In genomic region chr20:53718142-53718481, GRCh38 we compare ENCODE assay signal across 22 cellular contexts.
DNase-seq lines count a peak whose midpoint lies in the region; ATAC-seq, FAIRE-seq and TF ChIP-seq lines count a peak whose summit lies in the region.
"Had no signal": no experiment of that assay in that cellular context is flagged by ENCODE, and none has a peak within 500 bp of the region (broad histone marks: within the 10 kb centered on the region; RNA-seq: fewer than 3 reads in every experiment).

No MANE protein-coding gene starts in this region.

- ATAC-seq in IMR-90 (ENCODE audit: low read depth) (no peak), pancreas (no peak)
- ATAC-seq: lower lobe of right lung had no signal

- no peak for DNase-seq in CD14-positive monocyte (ENCODE audit: low spot score)
- no peak for DNase-seq in IMR-90
- DNase-seq in OCI-LY7 (ENCODE audit: low spot score), result no peak
- no peak for DNase-seq in germinal center (ENCODE audit: low spot score)
- no peak for DNase-seq in pancreas
- DNase-seq in activated T-cell treated with anti-CD3 and anti-CD28 coated beads, Interleukin-2, amount 50 U/mL, for 1 hour, result no peak
- no peak for DNase-seq in LoVo (ENCODE audit: low spot score)
- DNase-seq: activated CD8-positive, alpha-beta memory T cell treated with anti-CD3 and anti-CD28 coated beads, Interleukin-2, amount 50 U/mL, for 4 hours; activated effector memory CD4-positive, alpha-beta T cell treated with anti-CD3 and anti-CD28 coated beads, Interleukin-2, amount 50 U/mL, for 16 hours; activated naive CD8-positive, alpha-beta T cell treated with anti-CD3 and anti-CD28 coated beads, Interleukin-2, amount 10 ng/mL, durations not matched to agents 7 days and 5 days; C1 segment of cervical spinal cord; kidney glomerular epithelial cell; lower lobe of right lung; NCI-H1092 treated with DMSO at 0.1 percent for 48 hours; NCI-H2029 treated with DMSO at 0.1 percent for 48 hours; NCI-H69; stimulated activated CD4-positive, alpha-beta T cell treated with anti-CD3 and anti-CD28 coated beads, Interleukin-4, amount 100 ng/mL, for 24 hours; stimulated activated naive CD4-positive, alpha-beta T cell had no signal

- CTCF ChIA-PET in IMR-90 (lab: Yijun Ruan, JAX) (interaction anchor here (0.7 kb wide), 1 partner anchor 1213 kb away, joined by 3 read pairs; no protein-coding TSS in a partner anchor), OCI-LY7 (lab: Charles Lee; ENCODE audit: unreplicated experiment) (no interaction called here)

- POLR2A ChIA-PET in IMR-90 (lab: Charles Lee; ENCODE audit: unreplicated experiment), result no interaction called here
- POLR2A ChIA-PET in OCI-LY7 (lab: Charles Lee), result interaction anchor here (0.9 to 2.1 kb wide), 6 partner anchors 10 to 191 kb away, joined by 3 to 12 read pairs (median 4); no protein-coding TSS in a partner anchor

- H3K9me1 ChIP-seq in IMR-90 (ENCODE audit: insufficient read depth, low read length), result 0 out of 2 replicates have a peak, but pooled peaks cover 2% of the 10 kb centered on the region

- H3K27me3 ChIP-seq in IMR-90 (ENCODE audit: control insufficient read depth, insufficient read depth, low read length), result no peaks in the 10 kb centered on the region
- H3K27me3 ChIP-seq in pancreas, result no peaks in the 10 kb centered on the region

- H2BK15ac ChIP-seq in IMR-90 (ENCODE audit: low read depth, low read length), result no peak overlapping the region; the same call in 2 of the 3 replicates

- H3K4me3 ChIP-seq in IMR-90 (ENCODE audit: insufficient read depth, low read depth, low read length) (no peak overlapping the region), OCI-LY7 (ENCODE audit: low read depth, low read length, poor library complexity, severe bottlenecking) (no peak overlapping the region), pancreas (no peak overlapping the region)
- H3K4me3 ChIP-seq: lower lobe of right lung, thoracic aorta had no signal

- H3K9me2 ChIP-seq in OCI-LY7 (ENCODE audit: insufficient read depth, low read length), result no peaks in the 10 kb centered on the region

- H3K36me3 Mint-ChIP-seq in CD14-positive monocyte (no peaks in the 10 kb centered on the region), nephron (ENCODE audit: low read depth) (no peaks in the 10 kb centered on the region)

- in situ Hi-C loops in IMR-90 (cut with MboI; ENCODE audit: low sequenced_read_pairs), result no loop called here

- TF ChIP-seq CTCF in CD14-positive monocyte (IDR thresholded peaks at IDR 0.05), result no peak
- no peak for TF ChIP-seq CTCF in IMR-90 (conservative IDR thresholded peaks at IDR 0.05; ENCODE audit: low read depth, low read length)
- TF ChIP-seq CTCF in OCI-LY7 (conservative IDR thresholded peaks at IDR 0.05; ENCODE audit: low read length), result no peak
- no peak for TF ChIP-seq CTCF in nephron (IDR thresholded peaks at IDR 0.05; ENCODE audit: unreplicated experiment in 3 of 3)
- no peak for TF ChIP-seq CTCF in pancreas (IDR thresholded peaks at IDR 0.05)

- no peak overlapping the region for H3K18ac ChIP-seq in IMR-90 (ENCODE audit: low read depth, low read length)

- H3K4ac ChIP-seq in IMR-90 (ENCODE audit: low read depth, low read length), result no peak overlapping the region

- no peaks in the 10 kb centered on the region for H3K79me1 ChIP-seq in IMR-90 (ENCODE audit: low read depth in 1 of 2, low read length in 2 of 2)

- no peak for FAIRE-seq in pancreas (lab: Jason Lieb, UNC)

- H2AK5ac ChIP-seq in IMR-90 (ENCODE audit: low read depth, low read length), result no peak overlapping the region

- no peaks in the 10 kb centered on the region for H3K9me3 ChIP-seq in IMR-90 (ENCODE audit: control insufficient read depth, insufficient read depth, low read length)
- no peaks in the 10 kb centered on the region for H3K9me3 ChIP-seq in OCI-LY7 (ENCODE audit: low read length)
- H3K9me3 ChIP-seq in pancreas, result no peaks in the 10 kb centered on the region
- H3K9me3 ChIP-seq: lower lobe of right lung, thoracic aorta had no signal

- H3K4me3 Mint-ChIP-seq in CD14-positive monocyte, result no peak overlapping the region
- H3K4me3 Mint-ChIP-seq in nephron, result no peak overlapping the region
- H3K4me3 Mint-ChIP-seq: activated naive CD8-positive, alpha-beta T cell treated with anti-CD3 and anti-CD28 coated beads, Interleukin-2, amount 10 ng/mL, durations not matched to agents 7 days and 5 days had no signal

- no peaks in the 10 kb centered on the region for H4K20me1 ChIP-seq in IMR-90 (ENCODE audit: insufficient read depth, low read length)
- no peaks in the 10 kb centered on the region for H4K20me1 ChIP-seq in OCI-LY7 (ENCODE audit: insufficient read depth, low read length)

- BruUV-seq in IMR-90 (replicated peaks; lab: Mats Ljungman, UMichigan) (no TSS peak), OCI-LY7 (replicated peaks; lab: Mats Ljungman, UMichigan) (no TSS peak)

- intact Hi-C loops in CD14-positive monocyte (cut with micrococcal nuclease), result no loop called here
- intact Hi-C loops in IMR-90 (cut with micrococcal nuclease), result no loop called here
- intact Hi-C loops in OCI-LY7 (cut with micrococcal nuclease; ENCODE audit: unreplicated experiment), result no loop called here
- intact Hi-C loops in pancreas (cut with DNase I), result no loop called here

- no peak for TF ChIP-seq RAD21 in IMR-90 (IDR thresholded peaks at IDR 0.05; ENCODE audit: low read length)

- H3K9me3 Mint-ChIP-seq in CD14-positive monocyte, result peaks cover 0 to 3% (median 0%) of the 10 kb centered on the region in 7 donors
- H3K9me3 Mint-ChIP-seq in nephron, result no peaks in the 10 kb centered on the region
- H3K9me3 Mint-ChIP-seq: activated naive CD8-positive, alpha-beta T cell treated with anti-CD3 and anti-CD28 coated beads, Interleukin-2, amount 10 ng/mL, durations not matched to agents 7 days and 5 days had no signal

- peak overlapping the region; percentile 9 for H2AFZ ChIP-seq in IMR-90 (replicated peaks; ENCODE audit: low read length, poor library complexity)
- peak overlapping the region; percentile 72 for H2AFZ ChIP-seq in OCI-LY7 (ENCODE audit: low read length)

- TF ChIP-seq POLR2A in IMR-90 (IDR thresholded peaks at IDR 0.05; ENCODE audit: low read depth, low read length), result no peak

- no peak overlapping the region for H2BK5ac ChIP-seq in IMR-90 (ENCODE audit: low read depth, low read length, poor library complexity, severe bottlenecking)

- no peak overlapping the region for H3K56ac ChIP-seq in IMR-90 (ENCODE audit: extremely low read depth, insufficient read depth, low read length)

- no peak overlapping the region for H2AK9ac ChIP-seq in IMR-90 (replicated peaks; ENCODE audit: low read depth, low read length, poor library complexity)

- no peak overlapping the region for H3K27ac ChIP-seq in IMR-90 (ENCODE audit: insufficient read depth, low read length)
- H3K27ac ChIP-seq in OCI-LY7 (ENCODE audit: low read depth, low read length, poor library complexity, severe bottlenecking), result no peak overlapping the region
- no peak overlapping the region for H3K27ac ChIP-seq in pancreas
- H3K27ac ChIP-seq: HL-60, lower lobe of right lung, thoracic aorta, VCaP had no signal

- H3K27me3 Mint-ChIP-seq in CD14-positive monocyte (ENCODE audit: low read depth in 3 of 3), result peaks cover 0 to 4% (median 0%) of the 10 kb centered on the region in 3 donors
- no peaks in the 10 kb centered on the region for H3K27me3 Mint-ChIP-seq in nephron (ENCODE audit: low read depth)
- H3K27me3 Mint-ChIP-seq: activated naive CD8-positive, alpha-beta T cell treated with anti-CD3 and anti-CD28 coated beads, Interleukin-2, amount 10 ng/mL, durations not matched to agents 7 days and 5 days had no signal

- H3K36me3 ChIP-seq in IMR-90 (ENCODE audit: control insufficient read depth, insufficient read depth, low read length) (no peaks in the 10 kb centered on the region), OCI-LY7 (ENCODE audit: insufficient read depth, low read length) (no peaks in the 10 kb centered on the region), pancreas (no peaks in the 10 kb centered on the region)
- H3K36me3 ChIP-seq: lower lobe of right lung, thoracic aorta had no signal

- H3K4me2 ChIP-seq in IMR-90 (ENCODE audit: low read depth, low read length) (no peak overlapping the region), OCI-LY7 (ENCODE audit: low read length) (no peak overlapping the region)

- H3K4me1 ChIP-seq in IMR-90 (ENCODE audit: control insufficient read depth, insufficient read depth, low read length) (no peaks in the 10 kb centered on the region; the same call in 1 of the 2 replicates), OCI-LY7 (ENCODE audit: insufficient read depth, low read length, poor library complexity, severe bottlenecking) (peaks cover 20% of the 10 kb centered on the region), pancreas (no peaks in the 10 kb centered on the region)
- H3K4me1 ChIP-seq: lower lobe of right lung had no signal

- no peak overlapping the region for H4K8ac ChIP-seq in IMR-90 (ENCODE audit: low read depth in 2 of 2, low read length in 2 of 2)

- no peak overlapping the region for H4K91ac ChIP-seq in IMR-90 (ENCODE audit: insufficient read depth, low read depth, low read length)

- H2BK120ac ChIP-seq in IMR-90 (ENCODE audit: low read depth, low read length), result no peak overlapping the region

- H3K79me2 ChIP-seq in OCI-LY7 (ENCODE audit: insufficient read depth, low read depth, low read length), result no peaks in the 10 kb centered on the region

- H3K4me1 Mint-ChIP-seq in CD14-positive monocyte (peaks cover 40% of the 10 kb centered on the region), nephron (peaks cover 10% of the 10 kb centered on the region)

- no peak overlapping the region for H3K23ac ChIP-seq in IMR-90 (ENCODE audit: low read depth, low read length)

- no peak overlapping the region for H2BK20ac ChIP-seq in IMR-90 (ENCODE audit: low read depth, low read length)

- dilution Hi-C loops in IMR-90 (cut with HindIII; ENCODE audit: low sequenced_read_pairs, unreplicated experiment), result no loop called here

- no peak overlapping the region for H3K9ac ChIP-seq in IMR-90 (ENCODE audit: low read depth, low read length)

- H3K27ac Mint-ChIP-seq in CD14-positive monocyte (peak overlapping the region; percentile 80 to 96 (median 91)), nephron (peak overlapping the region; percentile 55 to 65 (median 58))
- H3K27ac Mint-ChIP-seq: activated naive CD8-positive, alpha-beta T cell treated with anti-CD3 and anti-CD28 coated beads, Interleukin-2, amount 10 ng/mL, durations not matched to agents 7 days and 5 days had no signal

- WGBS in IMR-90 (ENCODE audit: extremely low coverage in 2 of 2, insufficient read length in 1 of 2), 2 experiments, result no CpG with 5 or more reads among the region's 6 CpGs
- 81 to 82% methylated on average over 6 of the region's 6 CpGs for WGBS in pancreas, 2 donors

- H4K5ac ChIP-seq in IMR-90 (ENCODE audit: low read depth, low read length), result no peak overlapping the region

- no peak overlapping the region for H3K14ac ChIP-seq in IMR-90 (replicated peaks; ENCODE audit: low read depth, low read length)

TF ChIP-seq in IMR-90, 13 proteins besides CTCF, POLR2A, EP300 and RAD21 (continues in another document):
- TF ChIP-seq FOS (IDR thresholded peaks at IDR 0.05; ENCODE audit: low read depth, low read length) (no peak), MXI1 (IDR thresholded peaks at IDR 0.05; ENCODE audit: borderline replicate concordance, low read depth, low read length) (no peak), MAZ (IDR thresholded peaks at IDR 0.05; ENCODE audit: borderline replicate concordance, low read depth, low read length) (no peak)
